8 cellular contexts compared by ENCODE assay signal in the genomic region with DNA sequence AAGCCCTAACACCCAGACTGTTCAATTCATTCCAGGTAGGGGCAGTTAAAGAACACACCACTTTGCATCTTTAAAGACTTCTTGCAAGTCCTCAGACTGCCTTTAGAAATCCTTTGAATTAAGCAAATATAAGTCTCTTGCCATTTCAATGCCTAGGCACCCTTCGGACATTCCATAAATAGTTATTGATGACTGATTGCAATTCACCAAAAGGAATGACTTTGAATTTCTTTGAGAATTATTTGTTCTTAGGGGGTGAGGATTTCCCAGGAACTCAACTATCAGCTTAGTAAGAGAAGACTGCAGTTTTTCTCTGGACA. TPM values are rescaled to one million over a fixed set of nuclear protein-coding genes. Genes with fewer than 3 reads are reported as not detected.
DNase-seq lines count a peak whose midpoint lies in the region; ATAC-seq, FAIRE-seq and TF ChIP-seq lines count a peak whose summit lies in the region.

No MANE protein-coding gene starts in this region.

- peak overlapping the region; percentile 63 to 90 (median 74) for H3K4me3 Mint-ChIP-seq in CD4-positive, alpha-beta memory T cell

- H3K27ac Mint-ChIP-seq in CD4-positive, alpha-beta memory T cell: peak overlapping the region in 1 of 7 donors; percentile 24

- dilution Hi-C loops in endothelial cell of umbilical vein (cut with MboI; ENCODE audit: extremely low pct_ligation_motif_present, low sequenced_read_pairs): no loop called here

- H4K20me1 ChIP-seq in endothelial cell of umbilical vein (replicated peaks; ENCODE audit: control insufficient read depth, extremely low read depth, insufficient read depth, low read length): no peaks in the 10 kb centered on the region

- no peak for DNase-seq in CD4-positive, alpha-beta memory T cell
- DNase-seq in M059J (ENCODE audit: low read depth): peak; percentile 6
- DNase-seq in endothelial cell of umbilical vein (ENCODE audit: low read depth, low spot score): no peak
- DNase-seq in central memory CD4-positive, alpha-beta T cell: no peak
- no peak for DNase-seq in GM12892 (ENCODE audit: insufficient read length)

- peaks cover 13% of the 10 kb centered on the region for H3K4me1 ChIP-seq in CD4-positive, alpha-beta memory T cell (ENCODE audit: insufficient read depth, low read length)
- peaks cover 12% of the 10 kb centered on the region for H3K4me1 ChIP-seq in endothelial cell of umbilical vein (ENCODE audit: control insufficient read depth, extremely low read depth, insufficient read depth, low read length)
- no peaks in the 10 kb centered on the region for H3K4me1 ChIP-seq in parathyroid adenoma

- peaks cover 0 to 4% of the 10 kb centered on the region in 2 donors for H3K36me3 Mint-ChIP-seq in CD4-positive, alpha-beta memory T cell

- H3K79me2 ChIP-seq in endothelial cell of umbilical vein (ENCODE audit: control insufficient read depth, insufficient read depth, low read length): peaks cover 34% of the 10 kb centered on the region
- H3K79me2 ChIP-seq in parathyroid adenoma: peaks cover 10% of the 10 kb centered on the region

- H3K9me1 ChIP-seq in endothelial cell of umbilical vein (replicated peaks; ENCODE audit: control insufficient read depth, extremely low read depth, insufficient read depth, low read length): no peaks in the 10 kb centered on the region

- no peaks in the 10 kb centered on the region for H3K9me3 ChIP-seq in CD4-positive, alpha-beta memory T cell (ENCODE audit: control insufficient read depth in 1 of 2, low read length in 2 of 2)
- H3K9me3 ChIP-seq in endothelial cell of umbilical vein (replicated peaks; ENCODE audit: control insufficient read depth, insufficient read depth, low read length) (no peaks in the 10 kb centered on the region), parathyroid adenoma (ENCODE audit: control insufficient read depth, low read length) (no peaks in the 10 kb centered on the region)

- FAIRE-seq in endothelial cell of umbilical vein (lab: Jason Lieb, UNC) (no peak), GM12892 (lab: Jason Lieb, UNC) (no peak)

- TF ChIP-seq POLR2A in endothelial cell of umbilical vein (IDR thresholded peaks at IDR 0.05; ENCODE audit: low read depth, low read length) (no peak), GM12892 (IDR thresholded peaks at IDR 0.05; ENCODE audit: low read depth, low read length) (no peak)

- H3K27me3 ChIP-seq in CD4-positive, alpha-beta memory T cell (ENCODE audit: insufficient read depth, low read length): no peaks in the 10 kb centered on the region
- H3K27me3 ChIP-seq in endothelial cell of umbilical vein (ENCODE audit: control insufficient read depth in 2 of 2, insufficient read depth in 2 of 2, low read length in 2 of 2): peaks cover 0 to 2% of the 10 kb centered on the region in 2 experiments
- no peaks in the 10 kb centered on the region for H3K27me3 ChIP-seq in parathyroid adenoma (ENCODE audit: control insufficient read depth, insufficient read depth, low read length)

- H3K36me3 ChIP-seq in CD4-positive, alpha-beta memory T cell (ENCODE audit: insufficient read depth, low read length): no peaks in the 10 kb centered on the region
- H3K36me3 ChIP-seq in endothelial cell of umbilical vein (ENCODE audit: control insufficient read depth in 2 of 2, extremely low read depth in 1 of 2, insufficient read depth in 2 of 2, low read length in 2 of 2): no peaks in the 10 kb centered on the region
- no peaks in the 10 kb centered on the region for H3K36me3 ChIP-seq in parathyroid adenoma (ENCODE audit: control insufficient read depth, insufficient read depth, low read length)

- no peak for TF ChIP-seq CTCF in endothelial cell of umbilical vein (IDR thresholded peaks at IDR 0.05; ENCODE audit: extremely low read depth in 1 of 2, insufficient read depth in 1 of 2, low read depth in 1 of 2, low read length in 2 of 2)
- TF ChIP-seq CTCF in parathyroid adenoma (IDR thresholded peaks at IDR 0.05): no peak

- peaks cover 9 to 18% (median 12%) of the 10 kb centered on the region in 4 donors for H3K4me1 Mint-ChIP-seq in CD4-positive, alpha-beta memory T cell

- ATAC-seq in GM18519 (IDR thresholded peaks at IDR 0.05; ENCODE audit: low FRiP score, unreplicated experiment) (no peak), HG03039 (IDR thresholded peaks at IDR 0.05; ENCODE audit: unreplicated experiment) (no peak)

- no peak overlapping the region for H3K9ac ChIP-seq in endothelial cell of umbilical vein (replicated peaks; ENCODE audit: extremely low read depth, insufficient read depth, low read length)
- no peak overlapping the region for H3K9ac ChIP-seq in parathyroid adenoma

- H2AFZ ChIP-seq in endothelial cell of umbilical vein (ENCODE audit: low read depth, low read length) (peak overlapping the region; percentile 96), parathyroid adenoma (peak overlapping the region; percentile 86)

- peaks cover 0 to 4% (median 0%) of the 10 kb centered on the region in 8 donors for H3K9me3 Mint-ChIP-seq in CD4-positive, alpha-beta memory T cell

- no peak overlapping the region for H3K27ac ChIP-seq in CD4-positive, alpha-beta memory T cell (ENCODE audit: low read depth, low read length)
- H3K27ac ChIP-seq in endothelial cell of umbilical vein (ENCODE audit: insufficient read depth, low read depth, low read length) (no peak overlapping the region), parathyroid adenoma (peak overlapping the region; percentile 70)

- POLR2A ChIA-PET in CD4-positive, alpha-beta memory T cell (lab: Charles Lee; ENCODE audit: partially characterized antibody): no interaction called here
- POLR2A ChIA-PET in endothelial cell of umbilical vein (lab: Charles Lee): no interaction called here

- CTCF ChIA-PET in CD4-positive, alpha-beta memory T cell (lab: Charles Lee; ENCODE audit: partially characterized antibody): no interaction called here
- CTCF ChIA-PET in endothelial cell of umbilical vein (lab: Charles Lee): no interaction called here

- H3K4me2 ChIP-seq in endothelial cell of umbilical vein (ENCODE audit: insufficient read depth, low read length) (peak overlapping the region; percentile 48), parathyroid adenoma (ENCODE audit: low read length) (peak overlapping the region; percentile 43)

- no TSS peak for BruUV-seq in endothelial cell of umbilical vein (replicated peaks; lab: Mats Ljungman, UMichigan)

- peaks cover 5 to 11% of the 10 kb centered on the region in 2 donors for H3K27me3 Mint-ChIP-seq in CD4-positive, alpha-beta memory T cell

- intact Hi-C loops in CD4-positive, alpha-beta memory T cell (cut with micrococcal nuclease): loop anchor here (10.0 kb wide), 1 partner anchor 156 kb away; a partner anchor contains a TSS
- intact Hi-C loops in endothelial cell of umbilical vein (cut with micrococcal nuclease): loop anchor here (5.0 to 10.0 kb wide), 2 partner anchors 36 to 464 kb away; a partner anchor contains a TSS

- H3K4me3 ChIP-seq in CD4-positive, alpha-beta memory T cell (ENCODE audit: low read length in 2 of 2): peak overlapping the region in 1 of 2 donors; percentile 58
- H3K4me3 ChIP-seq in endothelial cell of umbilical vein (replicated peaks in 1 of 3; ENCODE audit: insufficient read depth in 1 of 3, low read depth in 1 of 3, low read length in 3 of 3) (peak overlapping the region; percentile 14 to 68 (median 60)), parathyroid adenoma (ENCODE audit: low read depth, low read length) (peak overlapping the region; percentile 48)

RNA-seq across cellular contexts. Expression of a gene that starts 0.5 kb away (rescaled TPM):
- total RNA-seq in CD4-positive, alpha-beta memory T cell: 10 to 100 TPM; 18.8 to 18.9 TPM
- 1 to 10 TPM; 1.6 to 2.0 TPM for polyA plus RNA-seq in CD4-positive, alpha-beta memory T cell
- total RNA-seq in M059J (2014; rRNA removed; shearing (Covaris generic)): 13.6 and 17.5 TPM in 2 replicates
- total RNA-seq in endothelial cell of umbilical vein: 54.8 and 62.5 TPM in 2 replicates
- 9.4 and 11.6 TPM in 2 replicates for polyA plus RNA-seq in endothelial cell of umbilical vein
- polyA plus RNA-seq in endothelial cell of umbilical vein (2011; cell fraction: cytosol; rRNA removed): 9.0 and 10.3 TPM in 2 replicates
- polyA plus RNA-seq in endothelial cell of umbilical vein (2011; cell fraction: nucleus; rRNA removed): 95.8 and 116 TPM in 2 replicates
- 34.8 and 37.2 TPM in 2 replicates for polyA plus RNA-seq in endothelial cell of umbilical vein (2012)
- 41.1 and 61.7 TPM in 2 replicates for polyA minus RNA-seq in endothelial cell of umbilical vein
- polyA minus RNA-seq in endothelial cell of umbilical vein (2011; cell fraction: cytosol; rRNA and poly(A)+ RNA removed): not detected
- polyA minus RNA-seq in endothelial cell of umbilical vein (2011; cell fraction: nucleus; rRNA and poly(A)+ RNA removed): 73.0 and 96.0 TPM in 2 replicates
- polyA plus RNA-seq in GM12892 (2012; ENCODE audit: missing spikeins): 30.2 TPM

RNA-seq across cellular contexts. Expression of a gene that starts 12.9 kb away (rescaled TPM):
- not detected for total RNA-seq in CD4-positive, alpha-beta memory T cell
- not detected for polyA plus RNA-seq in CD4-positive, alpha-beta memory T cell
- total RNA-seq in M059J (2014; rRNA removed; shearing (Covaris generic)): 0.20 TPM in 1 of 2 replicates, not detected in the other
- 0.14 TPM in 1 of 2 replicates, not detected in the other for total RNA-seq in endothelial cell of umbilical vein
- polyA plus RNA-seq in endothelial cell of umbilical vein: 0.01 TPM in 1 of 2 replicates, not detected in the other
- polyA plus RNA-seq in endothelial cell of umbilical vein (2011; cell fraction: cytosol; rRNA removed): not detected in 2 replicates
- polyA plus RNA-seq in endothelial cell of umbilical vein (2011; cell fraction: nucleus; rRNA removed): not detected in 2 replicates
- not detected in 2 replicates for polyA plus RNA-seq in endothelial cell of umbilical vein (2012)
- polyA minus RNA-seq in endothelial cell of umbilical vein: not detected in 2 replicates
- not detected for polyA minus RNA-seq in endothelial cell of umbilical vein (2011; cell fraction: cytosol; rRNA and poly(A)+ RNA removed)
- polyA minus RNA-seq in endothelial cell of umbilical vein (2011; cell fraction: nucleus; rRNA and poly(A)+ RNA removed): not detected in 2 replicates
- polyA plus RNA-seq in GM12892 (2012; ENCODE audit: missing spikeins): not detected

RNA-seq across cellular contexts. Expression of a gene that starts 27.5 kb away (rescaled TPM):
- not detected for total RNA-seq in CD4-positive, alpha-beta memory T cell
- polyA plus RNA-seq in CD4-positive, alpha-beta memory T cell: not detected
- total RNA-seq in M059J (2014; rRNA removed; shearing (Covaris generic)): 0.05 TPM in 1 of 2 replicates, not detected in the other
- total RNA-seq in endothelial cell of umbilical vein: not detected in 2 replicates
- polyA plus RNA-seq in endothelial cell of umbilical vein: not detected in 2 replicates
- not detected in 2 replicates for polyA plus RNA-seq in endothelial cell of umbilical vein (2011; cell fraction: cytosol; rRNA removed)
- polyA plus RNA-seq in endothelial cell of umbilical vein (2011; cell fraction: nucleus; rRNA removed): not detected in 2 replicates
- not detected in 2 replicates for polyA plus RNA-seq in endothelial cell of umbilical vein (2012)
- polyA minus RNA-seq in endothelial cell of umbilical vein: not detected in 2 replicates
- not detected for polyA minus RNA-seq in endothelial cell of umbilical vein (2011; cell fraction: cytosol; rRNA and poly(A)+ RNA removed)
- polyA minus RNA-seq in endothelial cell of umbilical vein (2011; cell fraction: nucleus; rRNA and poly(A)+ RNA removed): not detected in 2 replicates
- not detected for polyA plus RNA-seq in GM12892 (2012; ENCODE audit: missing spikeins)

RNA-seq across cellular contexts. Expression of a gene that starts 57.8 kb away (rescaled TPM):
- total RNA-seq in CD4-positive, alpha-beta memory T cell: not detected
- polyA plus RNA-seq in CD4-positive, alpha-beta memory T cell: not detected
- total RNA-seq in M059J (2014; rRNA removed; shearing (Covaris generic)): not detected in 2 replicates
- not detected in 2 replicates for total RNA-seq in endothelial cell of umbilical vein
- not detected in 2 replicates for polyA plus RNA-seq in endothelial cell of umbilical vein
- polyA plus RNA-seq in endothelial cell of umbilical vein (2011; cell fraction: cytosol; rRNA removed): not detected in 2 replicates
- not detected in 2 replicates for polyA plus RNA-seq in endothelial cell of umbilical vein (2011; cell fraction: nucleus; rRNA removed)
- not detected in 2 replicates for polyA plus RNA-seq in endothelial cell of umbilical vein (2012)
- not detected in 2 replicates for polyA minus RNA-seq in endothelial cell of umbilical vein
- not detected for polyA minus RNA-seq in endothelial cell of umbilical vein (2011; cell fraction: cytosol; rRNA and poly(A)+ RNA removed)
- polyA minus RNA-seq in endothelial cell of umbilical vein (2011; cell fraction: nucleus; rRNA and poly(A)+ RNA removed): not detected in 2 replicates
- polyA plus RNA-seq in GM12892 (2012; ENCODE audit: missing spikeins): not detected
